ENCODE assay signal across 15 cellular contexts in genomic region chr18:62289047-62289446, GRCh38. TPM values are rescaled to one million over a fixed set of nuclear protein-coding genes. Genes with fewer than 3 reads are reported as not detected.
DNase-seq lines count a peak whose midpoint lies in the region; ATAC-seq and TF ChIP-seq lines count a peak whose summit lies in the region.
"Had no signal": no experiment of that assay in that cellular context is flagged by ENCODE, and none has a peak within 500 bp of the region (broad histone marks: within the 10 kb centered on the region; RNA-seq: fewer than 3 reads in every experiment).

No MANE protein-coding gene starts in this region.

- no peak for DNase-seq in CD8-positive, alpha-beta T cell
- no peak for DNase-seq in RWPE2 (ENCODE audit: low spot score)
- DNase-seq in nucleus accumbens (lab: John Stamatoyannopoulos, UW) = no peak
- DNase-seq in AG20443 (ENCODE audit: low spot score) = no peak
- no peak for DNase-seq in RPMI8226
- DNase-seq: activated CD4-positive, alpha-beta memory T cell treated with anti-CD3 and anti-CD28 coated beads, Interleukin-2, amount 10 ng/mL, durations not matched to agents 7 days and 5 days; CD4-positive, CD25-positive, alpha-beta regulatory T cell; left ventricle myocardium inferior; NCI-H510A treated with DMSO at 0.1 percent for 48 hours had no signal

- H3K9me3 ChIP-seq in CD8-positive, alpha-beta T cell (ENCODE audit: low read length) = no peaks in the 10 kb centered on the region
- no peaks in the 10 kb centered on the region for H3K9me3 ChIP-seq in RWPE2 (ENCODE audit: severe bottlenecking)
- H3K9me3 ChIP-seq: breast epithelium, left ventricle myocardium inferior had no signal

- no peaks in the 10 kb centered on the region for H3K9me3 Mint-ChIP-seq in CD8-positive, alpha-beta T cell
- H3K9me3 Mint-ChIP-seq: activated CD4-positive, alpha-beta memory T cell treated with anti-CD3 and anti-CD28 coated beads, Interleukin-2, amount 10 ng/mL, durations not matched to agents 7 days and 5 days; CD4-positive, CD25-positive, alpha-beta regulatory T cell had no signal

- no peaks in the 10 kb centered on the region for H3K4me1 ChIP-seq in CD8-positive, alpha-beta T cell (ENCODE audit: insufficient read depth, low read length)
- peaks cover 5% of the 10 kb centered on the region for H3K4me1 ChIP-seq in RWPE2 (ENCODE audit: insufficient read depth, poor library complexity, severe bottlenecking)
- H3K4me1 ChIP-seq: breast epithelium, left ventricle myocardium inferior had no signal

- no peaks in the 10 kb centered on the region for H3K4me1 Mint-ChIP-seq in CD8-positive, alpha-beta T cell (ENCODE audit: low read depth)

- TF ChIP-seq CTCF in CD8-positive, alpha-beta T cell (IDR thresholded peaks at IDR 0.05) = no peak
- no peak for TF ChIP-seq CTCF in RWPE2 (IDR thresholded peaks at IDR 0.05; ENCODE audit: poor library complexity, severe bottlenecking)

- H3K36me3 Mint-ChIP-seq in CD8-positive, alpha-beta T cell = peaks cover 52% of the 10 kb centered on the region

- peaks cover 18% of the 10 kb centered on the region for H3K36me3 ChIP-seq in CD8-positive, alpha-beta T cell (ENCODE audit: insufficient read depth, low read length)
- peaks cover 22% of the 10 kb centered on the region for H3K36me3 ChIP-seq in RWPE2 (ENCODE audit: low read depth)

- H3K27me3 Mint-ChIP-seq in CD8-positive, alpha-beta T cell (ENCODE audit: low read depth) = no peaks in the 10 kb centered on the region
- H3K27me3 Mint-ChIP-seq: activated CD4-positive, alpha-beta memory T cell treated with anti-CD3 and anti-CD28 coated beads, Interleukin-2, amount 10 ng/mL, durations not matched to agents 7 days and 5 days; CD4-positive, CD25-positive, alpha-beta regulatory T cell had no signal

- no peak overlapping the region for H3K27ac ChIP-seq in CD8-positive, alpha-beta T cell (ENCODE audit: low read depth, low read length)
- H3K27ac ChIP-seq in RWPE2 (ENCODE audit: poor library complexity, severe bottlenecking) = no peak overlapping the region
- H3K27ac ChIP-seq: breast epithelium, KMS-11, left ventricle myocardium inferior had no signal

- H3K27ac Mint-ChIP-seq in CD8-positive, alpha-beta T cell = peak overlapping the region; percentile 49
- H3K27ac Mint-ChIP-seq: activated CD4-positive, alpha-beta memory T cell treated with anti-CD3 and anti-CD28 coated beads, Interleukin-2, amount 10 ng/mL, durations not matched to agents 7 days and 5 days; CD4-positive, CD25-positive, alpha-beta regulatory T cell had no signal

- no peak overlapping the region for H3K4me3 ChIP-seq in CD8-positive, alpha-beta T cell (ENCODE audit: low read depth, low read length)
- H3K4me3 ChIP-seq in RWPE2 (ENCODE audit: severe bottlenecking) = no peak overlapping the region
- H3K4me3 ChIP-seq: breast epithelium, left ventricle myocardium inferior had no signal

- CTCF ChIA-PET in CD8-positive, alpha-beta T cell (lab: Charles Lee) = no interaction called here

- no peak for ATAC-seq in CD8-positive, alpha-beta T cell
- ATAC-seq in GM18868 (IDR thresholded peaks at IDR 0.05; ENCODE audit: unreplicated experiment) (peak; percentile 91), HG02852 (IDR thresholded peaks at IDR 0.05; ENCODE audit: unreplicated experiment) (peak; percentile 69), RWPE2 (ENCODE audit: low read depth) (peak; percentile 55; the same call in 1 of the 3 replicates), HG02970 (IDR thresholded peaks at IDR 0.05; ENCODE audit: low FRiP score, unreplicated experiment) (no peak)
- ATAC-seq: SK-N-SH treated with all-trans-retinoic acid at 6 μM for 48 hours had no signal

- POLR2A ChIA-PET in CD8-positive, alpha-beta T cell (lab: Charles Lee) = no interaction called here

- H3K27me3 ChIP-seq in CD8-positive, alpha-beta T cell (ENCODE audit: insufficient read depth, low read length) = no peaks in the 10 kb centered on the region
- no peaks in the 10 kb centered on the region for H3K27me3 ChIP-seq in RWPE2 (ENCODE audit: insufficient read depth, poor library complexity, severe bottlenecking)
- H3K27me3 ChIP-seq: breast epithelium had no signal

- intact Hi-C loops in CD8-positive, alpha-beta T cell (cut with DNase I, micrococcal nuclease) = no loop called here

- no peak overlapping the region for H3K4me3 Mint-ChIP-seq in CD8-positive, alpha-beta T cell
- H3K4me3 Mint-ChIP-seq: activated CD4-positive, alpha-beta memory T cell treated with anti-CD3 and anti-CD28 coated beads, Interleukin-2, amount 10 ng/mL, durations not matched to agents 7 days and 5 days; CD4-positive, CD25-positive, alpha-beta regulatory T cell had no signal

RNA-seq across cellular contexts. Expression of gene TNFRSF11A, which starts 36.1 kb away (rescaled TPM):
- total RNA-seq in CD8-positive, alpha-beta T cell = under 1 TPM; 0.03 to 0.28 TPM

Comparison
In these comparisons a context has a peak if more than half of its experiments do, and no peak if none do; other contexts are left out.
1. ATAC-seq: peak in GM18868 (single experiment), HG02852 (single experiment) and RWPE2 (single experiment); none in CD8-positive, alpha-beta T cell (single experiment) and HG02970 (single experiment).